Comparison of ENCODE assay signal across 19 cellular contexts in the genomic region with DNA sequence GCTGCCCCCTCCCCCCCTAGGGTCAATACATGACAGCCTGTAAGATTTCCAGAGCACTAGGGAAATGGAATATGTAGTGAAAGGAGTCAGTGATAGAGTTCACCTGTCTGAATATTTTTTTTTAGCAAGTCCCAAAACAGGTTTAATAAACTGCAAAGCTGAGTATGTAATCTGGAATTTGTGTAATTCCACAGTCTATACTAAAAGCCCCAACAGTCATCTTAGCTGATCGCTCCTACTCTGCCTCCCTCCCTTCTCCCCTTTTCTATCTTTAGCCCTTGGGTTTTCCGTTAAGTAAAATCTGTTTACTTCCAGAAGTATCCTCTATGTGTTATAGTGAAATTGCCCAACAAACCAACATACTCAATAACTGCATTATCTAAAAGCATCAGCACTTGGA. TPM values are rescaled to one million over a fixed set of nuclear protein-coding genes. Genes with fewer than 3 reads are reported as not detected.
A peak's percentile ranks its signal among the peaks of the same experiment; 100 is the strongest.
DNase-seq lines count a peak whose midpoint lies in the region; ATAC-seq and TF ChIP-seq lines count a peak whose summit lies in the region.
"Had no signal": no experiment of that assay in that cellular context is flagged by ENCODE, and none has a peak within 500 bp of the region (broad histone marks: within the 10 kb centered on the region; RNA-seq: fewer than 3 reads in every experiment).

No MANE protein-coding gene starts in this region.

- H3K4me1 Mint-ChIP-seq in MCF 10A (ENCODE audit: insufficient read depth, unreplicated experiment), result peaks cover 58% of the 10 kb centered on the region

- intact Hi-C loops in MCF 10A (cut with micrococcal nuclease), result loop anchor here (1.0 to 5.0 kb wide), 5 partner anchors 9 to 817 kb away; no protein-coding TSS in a partner anchor
- intact Hi-C loops in breast epithelium (cut with DNase I; ENCODE audit: low total_unique reads), result no loop called here
- intact Hi-C loops in upper lobe of right lung (cut with DNase I), result no loop called here

- CTCF ChIA-PET in MCF 10A (lab: Yijun Ruan, JAX), result interaction anchor here (0.6 to 4.8 kb wide), 27 partner anchors 8 to 815 kb away, joined by 3 to 46 read pairs (median 4); no protein-coding TSS in a partner anchor

- H3K36me3 ChIP-seq in breast epithelium (no peaks in the 10 kb centered on the region), adipocyte (ENCODE audit: control insufficient read depth, insufficient read depth, low read length, severe bottlenecking) (no peaks in the 10 kb centered on the region), upper lobe of right lung (no peaks in the 10 kb centered on the region)
- H3K36me3 ChIP-seq: adrenal gland, HAP-1, stomach had no signal

- TF ChIP-seq CTCF in MCF 10A (IDR thresholded peaks at IDR 0.05; ENCODE audit: unreplicated experiment) (no peak), breast epithelium (IDR thresholded peaks at IDR 0.05) (no peak), upper lobe of right lung (IDR thresholded peaks at IDR 0.05) (no peak)

- DNase-seq in MCF 10A (ENCODE audit: unreplicated experiment), result peak; percentile 23
- DNase-seq in breast epithelium (ENCODE audit: low spot score in 2 of 2), result no peak
- peak; percentile 36 for DNase-seq in adipocyte (ENCODE audit: low read depth)
- peak; percentile 48 for DNase-seq in iris pigment epithelial cell (ENCODE audit: low read depth)
- no peak for DNase-seq in upper lobe of right lung
- no peak for DNase-seq in RKO (ENCODE audit: low spot score)
- no peak for DNase-seq in NCI-H82 treated with DMSO at 0.1 percent for 48 hours (lab: John Stamatoyannopoulos, UW; ENCODE audit: unreplicated experiment)
- DNase-seq in NCI-H187 (lab: John Stamatoyannopoulos, UW), result no peak
- DNase-seq: activated CD4-positive, alpha-beta T cell treated with anti-CD3 and anti-CD28 coated beads, Interleukin-2, amount 10 ng/mL, durations not matched to agents 7 days and 5 days; activated T-cell treated with anti-CD3 and anti-CD28 coated beads, Interleukin-2, amount 50 U/mL, for 72 hours; adrenal gland; stomach had no signal

- H3K27me3 ChIP-seq in breast epithelium, result peaks cover 0 to 43% of the 10 kb centered on the region in 2 donors
- H3K27me3 ChIP-seq in adipocyte (replicated peaks; ENCODE audit: control insufficient read depth, insufficient read depth, low read length), result peaks cover 5% of the 10 kb centered on the region
- peaks cover 21% of the 10 kb centered on the region for H3K27me3 ChIP-seq in upper lobe of right lung

- peak overlapping the region; percentile 82 for H3K4me3 Mint-ChIP-seq in MCF 10A (ENCODE audit: unreplicated experiment)
- H3K4me3 Mint-ChIP-seq: activated CD4-positive, alpha-beta T cell treated with anti-CD3 and anti-CD28 coated beads, Interleukin-2, amount 10 ng/mL, durations not matched to agents 7 days and 5 days; activated T-cell treated with anti-CD3 and anti-CD28 coated beads, Interleukin-2, amount 50 U/mL, for 72 hours had no signal

- H3K36me3 Mint-ChIP-seq in MCF 10A (ENCODE audit: insufficient read depth, unreplicated experiment), result peaks cover 3% of the 10 kb centered on the region

- H3K4me3 ChIP-seq in breast epithelium, result no peak overlapping the region
- H3K4me3 ChIP-seq in adipocyte (ENCODE audit: low read length), result no peak overlapping the region
- H3K4me3 ChIP-seq in upper lobe of right lung, result no peak overlapping the region
- H3K4me3 ChIP-seq: adrenal gland, HAP-1, stomach had no signal

- H3K27ac ChIP-seq in breast epithelium (peak overlapping the region in 1 of 2 donors; percentile 52), upper lobe of right lung (peak overlapping the region; percentile 47)
- H3K27ac ChIP-seq: 22Rv1, adrenal gland, stomach had no signal

- H3K27ac Mint-ChIP-seq in MCF 10A (ENCODE audit: low read depth, unreplicated experiment), result peak overlapping the region; percentile 96
- H3K27ac Mint-ChIP-seq: activated CD4-positive, alpha-beta T cell treated with anti-CD3 and anti-CD28 coated beads, Interleukin-2, amount 10 ng/mL, durations not matched to agents 7 days and 5 days; activated T-cell treated with anti-CD3 and anti-CD28 coated beads, Interleukin-2, amount 50 U/mL, for 72 hours; nephron had no signal

- ATAC-seq in upper lobe of right lung, result no peak
- ATAC-seq: activated T-cell treated with anti-CD3 and anti-CD28 coated beads, Interleukin-2, amount 50 U/mL, for 72 hours; left lobe of liver; Panc1; sciatic nerve had no signal

- no peaks in the 10 kb centered on the region for H3K9me3 Mint-ChIP-seq in MCF 10A (ENCODE audit: unreplicated experiment)
- H3K9me3 Mint-ChIP-seq: activated CD4-positive, alpha-beta T cell treated with anti-CD3 and anti-CD28 coated beads, Interleukin-2, amount 10 ng/mL, durations not matched to agents 7 days and 5 days; nephron had no signal

- BruUV-seq in MCF 10A (replicated peaks; lab: Mats Ljungman, UMichigan), result no TSS peak

- H3K27me3 Mint-ChIP-seq in MCF 10A (ENCODE audit: insufficient read depth, unreplicated experiment), result no peaks in the 10 kb centered on the region

- TF ChIP-seq POLR2A in breast epithelium (IDR thresholded peaks at IDR 0.05), result no peak

- POLR2A ChIA-PET in MCF 10A (lab: Yijun Ruan, JAX), result interaction anchor here (0.8 to 1.6 kb wide), 7 partner anchors 8 to 726 kb away, joined by 3 to 5 read pairs (median 3); no protein-coding TSS in a partner anchor

- H3K4me1 ChIP-seq in breast epithelium, result no peaks in the 10 kb centered on the region
- H3K4me1 ChIP-seq in adipocyte (ENCODE audit: control insufficient read depth, insufficient read depth, low read length), result peaks cover 36% of the 10 kb centered on the region
- H3K4me1 ChIP-seq in upper lobe of right lung, result peaks cover 6% of the 10 kb centered on the region
- H3K4me1 ChIP-seq: adrenal gland had no signal

- no peaks in the 10 kb centered on the region for H3K9me3 ChIP-seq in breast epithelium
- no peaks in the 10 kb centered on the region for H3K9me3 ChIP-seq in adipocyte (ENCODE audit: control insufficient read depth, low read length)
- H3K9me3 ChIP-seq in upper lobe of right lung, result no peaks in the 10 kb centered on the region
- H3K9me3 ChIP-seq: adrenal gland, HAP-1, stomach had no signal

- H3K9ac ChIP-seq in adipocyte (ENCODE audit: low read length), result peak overlapping the region; percentile 35

RNA-seq across cellular contexts. Expression of a gene that starts 3.5 kb away (rescaled TPM):
- total RNA-seq in MCF 10A (2022) (49.3 and 55.2 TPM in 2 replicates), breast epithelium (10 to 100 TPM in 2 of 3 donors, 1 to 10 TPM in 1; 6.0 to 13.1 (median 11.5) TPM), upper lobe of right lung (27.2 TPM)
- total RNA-seq: activated CD4-positive, alpha-beta T cell treated with anti-CD3 and anti-CD28 coated beads, Interleukin-2, amount 10 ng/mL, durations not matched to agents 7 days and 5 days; activated T-cell treated with anti-CD3 and anti-CD28 coated beads, Interleukin-2, amount 50 U/mL, for 72 hours; T-helper 2 cell treated with Interferon-gamma antibody and Interleukin-4, amounts not matched to agents 100 ng/mL and 5 ng/mL, for 36 hours had no signal

Comparison
In these comparisons a context has a peak if more than half of its experiments do, and no peak if none do; other contexts are left out.
1. DNase-seq: peak in MCF 10A (single experiment), adipocyte (single experiment) and iris pigment epithelial cell (single experiment); none in breast epithelium (0 of 2), upper lobe of right lung (single experiment), RKO (single experiment), NCI-H82 treated with DMSO at 0.1 percent for 48 hours (single experiment) and NCI-H187 (0 of 2).